Comparison of ENCODE assay signal across 8 cellular contexts in genomic region chr1:156282143-156282478, GRCh38. TPM values are rescaled to one million over a fixed set of nuclear protein-coding genes. Genes with fewer than 3 reads are reported as not detected.
DNase-seq lines count a peak whose midpoint lies in the region; ATAC-seq, FAIRE-seq and TF ChIP-seq lines count a peak whose summit lies in the region.

No MANE protein-coding gene starts in this region.

- peaks cover 0 to 2% (median 0%) of the 10 kb centered on the region in 3 donors for H3K9me3 Mint-ChIP-seq in IgD-negative memory B cell
- no peaks in the 10 kb centered on the region for H3K9me3 Mint-ChIP-seq in activated T-helper 17 cell treated with anti-CD3 and anti-CD28 coated beads, Interleukin-2, amount 50 U/mL, for 72 hours

- H3K4me1 ChIP-seq in hepatocyte (ENCODE audit: insufficient read depth) (peaks cover 17% of the 10 kb centered on the region), small intestine (ENCODE audit: control insufficient read depth in 2 of 2, insufficient read depth in 1 of 2, low read depth in 1 of 2, low read length in 1 of 2) (peaks cover 4 to 5% of the 10 kb centered on the region in 2 donors)

- ATAC-seq in GM19324 (IDR thresholded peaks at IDR 0.05; ENCODE audit: low FRiP score, unreplicated experiment) (peak; percentile 6), GM18867 (IDR thresholded peaks at IDR 0.05; ENCODE audit: unreplicated experiment) (no peak)
- peak; percentile 5 for ATAC-seq in activated T-helper 17 cell treated with anti-CD3 and anti-CD28 coated beads, Interleukin-2, amount 50 U/mL, for 72 hours (replicated peaks)

- H3K4me2 ChIP-seq in hepatocyte: peak overlapping the region; percentile 89

- FAIRE-seq in small intestine (lab: Jason Lieb, UNC): no peak

- H3K4me3 ChIP-seq in hepatocyte: peak overlapping the region; percentile 62
- H3K4me3 ChIP-seq in small intestine (ENCODE audit: low read depth in 1 of 2, low read length in 2 of 2): peak overlapping the region; percentile 58 to 78

- no peaks in the 10 kb centered on the region for H3K9me2 ChIP-seq in hepatocyte (replicated peaks; ENCODE audit: insufficient read depth)

- H3K79me2 ChIP-seq in hepatocyte: peaks cover 49% of the 10 kb centered on the region

- H3K27ac Mint-ChIP-seq in IgD-negative memory B cell: peak overlapping the region; percentile 91 to 95 (median 94)
- peak overlapping the region; percentile 98 for H3K27ac Mint-ChIP-seq in activated T-helper 17 cell treated with anti-CD3 and anti-CD28 coated beads, Interleukin-2, amount 50 U/mL, for 72 hours

- no peaks in the 10 kb centered on the region for H3K27me3 Mint-ChIP-seq in IgD-negative memory B cell
- no peaks in the 10 kb centered on the region for H3K27me3 Mint-ChIP-seq in activated T-helper 17 cell treated with anti-CD3 and anti-CD28 coated beads, Interleukin-2, amount 50 U/mL, for 72 hours

- H3K4me1 Mint-ChIP-seq in IgD-negative memory B cell: peaks cover 24 to 34% (median 32%) of the 10 kb centered on the region in 3 donors
- H3K4me1 Mint-ChIP-seq in activated T-helper 17 cell treated with anti-CD3 and anti-CD28 coated beads, Interleukin-2, amount 50 U/mL, for 72 hours: peaks cover 23% of the 10 kb centered on the region

- DNase-seq in hepatocyte (ENCODE audit: low spot score) (peak; percentile 78), small intestine (peak; percentile 88), NOMO-1 treated with DMSO at 0.1 percent for 48 hours (lab: John Stamatoyannopoulos, UW; ENCODE audit: unreplicated experiment) (no peak)
- no peak for DNase-seq in effector CD4-positive, alpha-beta T cell

- TF ChIP-seq CTCF in hepatocyte (IDR thresholded peaks at IDR 0.05; ENCODE audit: poor library complexity): no peak

- H3K9me3 ChIP-seq in hepatocyte (ENCODE audit: low read depth) (no peaks in the 10 kb centered on the region), small intestine (ENCODE audit: control insufficient read depth, low read depth) (no peaks in the 10 kb centered on the region)

- peak overlapping the region; percentile 75 for H2AFZ ChIP-seq in hepatocyte

- 0% methylated on average over 5 of the region's 10 CpGs for WGBS in hepatocyte (ENCODE audit: low lambda C conversion rate, missing lambda C conversion rate)
- 0% methylated on average over 9 to 10 of the region's 10 CpGs for WGBS in small intestine, 3 donors

- H3K36me3 Mint-ChIP-seq in IgD-negative memory B cell: peaks cover 2% of the 10 kb centered on the region
- peaks cover 79% of the 10 kb centered on the region for H3K36me3 Mint-ChIP-seq in activated T-helper 17 cell treated with anti-CD3 and anti-CD28 coated beads, Interleukin-2, amount 50 U/mL, for 72 hours (ENCODE audit: low read depth)

- peaks cover 21% of the 10 kb centered on the region for H4K20me1 ChIP-seq in hepatocyte (ENCODE audit: insufficient read depth, poor library complexity, severe bottlenecking)

- peak overlapping the region; percentile 94 for H3K27ac ChIP-seq in hepatocyte
- peak overlapping the region; percentile 88 to 95 for H3K27ac ChIP-seq in small intestine (ENCODE audit: low read depth in 1 of 2, low read length in 1 of 2)

- H3K36me3 ChIP-seq in hepatocyte (replicated peaks; ENCODE audit: insufficient read depth, low read depth) (no peaks in the 10 kb centered on the region), small intestine (ENCODE audit: control insufficient read depth in 2 of 2, insufficient read depth in 2 of 2, low read length in 2 of 2) (peaks cover 0 to 15% of the 10 kb centered on the region in 2 donors)

- H3K27me3 ChIP-seq in hepatocyte: no peaks in the 10 kb centered on the region
- no peaks in the 10 kb centered on the region for H3K27me3 ChIP-seq in small intestine (ENCODE audit: control insufficient read depth in 2 of 2, insufficient read depth in 2 of 2, low read length in 2 of 2)

- H3K4me3 Mint-ChIP-seq in IgD-negative memory B cell: peak overlapping the region; percentile 94 to 98 (median 96)
- H3K4me3 Mint-ChIP-seq in activated T-helper 17 cell treated with anti-CD3 and anti-CD28 coated beads, Interleukin-2, amount 50 U/mL, for 72 hours: peak overlapping the region; percentile 100

RNA-seq across cellular contexts. Expression of gene SMG5, which starts 0.5 kb away (rescaled TPM):
- 27.2 TPM for polyA plus RNA-seq in IgD-negative memory B cell
- 10 to 100 TPM; 75.7 to 93.7 TPM for total RNA-seq in activated T-helper 17 cell treated with anti-CD3 and anti-CD28 coated beads, Interleukin-2, amount 50 U/mL, for 72 hours
- 64.3 and 65.9 TPM in 2 replicates for total RNA-seq in hepatocyte
- 54.9 and 63.8 TPM in 2 replicates for polyA plus RNA-seq in hepatocyte
- polyA plus RNA-seq in small intestine: 10 to 100 TPM; 30.0 to 57.0 (median 33.0) TPM

RNA-seq across cellular contexts. Expression of gene TMEM79, which starts 2.0 kb away (rescaled TPM):
- polyA plus RNA-seq in IgD-negative memory B cell (9.3 TPM), hepatocyte (8.5 and 15.7 TPM in 2 replicates), small intestine (1 to 10 TPM; 2.2 to 4.7 (median 4.6) TPM)
- total RNA-seq in activated T-helper 17 cell treated with anti-CD3 and anti-CD28 coated beads, Interleukin-2, amount 50 U/mL, for 72 hours: 10 to 100 TPM; 13.7 to 14.5 TPM
- total RNA-seq in hepatocyte: 3.3 and 3.4 TPM in 2 replicates

RNA-seq across cellular contexts. Expression of gene GLMP, which starts 13.4 kb away (rescaled TPM):
- polyA plus RNA-seq in IgD-negative memory B cell (11.5 TPM), hepatocyte (169 and 206 TPM in 2 replicates), small intestine (10 to 100 TPM; 30.7 to 70.0 (median 57.8) TPM)
- total RNA-seq in activated T-helper 17 cell treated with anti-CD3 and anti-CD28 coated beads, Interleukin-2, amount 50 U/mL, for 72 hours: 10 to 100 TPM; 18.3 to 19.1 TPM
- 158 and 186 TPM in 2 replicates for total RNA-seq in hepatocyte

RNA-seq across cellular contexts. Expression of gene VHLL, which starts 17.0 kb away (rescaled TPM):
- polyA plus RNA-seq in IgD-negative memory B cell (not detected), hepatocyte (not detected in 2 replicates), small intestine (not detected)
- under 1 TPM; 0.42 to 0.52 TPM for total RNA-seq in activated T-helper 17 cell treated with anti-CD3 and anti-CD28 coated beads, Interleukin-2, amount 50 U/mL, for 72 hours
- total RNA-seq in hepatocyte: not detected in 2 replicates

RNA-seq across cellular contexts. Expression of gene PAQR6, which starts 34.3 kb away (rescaled TPM):
- polyA plus RNA-seq in IgD-negative memory B cell (0.44 TPM), hepatocyte (12.0 and 14.8 TPM in 2 replicates), small intestine (1 to 10 TPM; 3.0 to 8.7 (median 4.6) TPM)
- total RNA-seq in activated T-helper 17 cell treated with anti-CD3 and anti-CD28 coated beads, Interleukin-2, amount 50 U/mL, for 72 hours: 10 to 100 TPM in 1 of 2 donors, 1 to 10 TPM in 1; 8.0 to 10.9 TPM
- 3.3 and 4.5 TPM in 2 replicates for total RNA-seq in hepatocyte

Comparison
In these comparisons a context has a peak if more than half of its experiments do, and no peak if none do; other contexts are left out.
1. DNase-seq: peak in hepatocyte (single experiment) and small intestine (single experiment); none in effector CD4-positive, alpha-beta T cell (single experiment) and NOMO-1 treated with DMSO at 0.1 percent for 48 hours (single experiment).